14 cellular contexts compared by ENCODE assay signal in genomic region chr9:121852241-121852640, GRCh38.
DNase-seq lines count a peak whose midpoint lies in the region; ATAC-seq and TF ChIP-seq lines count a peak whose summit lies in the region.
"Had no signal": no experiment of that assay in that cellular context is flagged by ENCODE, and none has a peak within 500 bp of the region (broad histone marks: within the 10 kb centered on the region; RNA-seq: fewer than 3 reads in every experiment).

No MANE protein-coding gene starts in this region.

- DNase-seq in caudate nucleus (lab: John Stamatoyannopoulos, UW) (no peak), osteocyte (ENCODE audit: extremely low spot score, unreplicated experiment) (peak; percentile 15), thoracic aorta (ENCODE audit: low spot score) (no peak), HPDE6-E6E7 (ENCODE audit: extremely low spot score) (no peak)
- no peak for DNase-seq in activated CD4-positive, alpha-beta T cell treated with anti-CD3 and anti-CD28 coated beads, Interleukin-2, amount 10 ng/mL, durations not matched to agents 24 days and 14 days
- no peak for DNase-seq in stimulated activated CD4-positive, alpha-beta T cell treated with anti-CD3 and anti-CD28 coated beads, Interleukin-2, amount 100 ng/mL, for 24 hours
- DNase-seq: AML-193; Calu3; CD4-positive, CD25-positive, alpha-beta regulatory T cell; HCEC 1CT; NCI-H1436 treated with DMSO at 0.1 percent for 48 hours; NCI-H2081 treated with DMSO at 0.1 percent for 48 hours; NCI-H524 had no signal

- H3K4me1 Mint-ChIP-seq in osteocyte (ENCODE audit: unreplicated experiment): no peaks in the 10 kb centered on the region
- no peaks in the 10 kb centered on the region for H3K4me1 Mint-ChIP-seq in activated CD4-positive, alpha-beta T cell treated with anti-CD3 and anti-CD28 coated beads, Interleukin-2, amount 10 ng/mL, durations not matched to agents 24 days and 14 days
- H3K4me1 Mint-ChIP-seq: CD4-positive, CD25-positive, alpha-beta regulatory T cell had no signal

- no peaks in the 10 kb centered on the region for H3K27me3 ChIP-seq in thoracic aorta (replicated peaks; ENCODE audit: insufficient read depth)

- peaks cover 3% of the 10 kb centered on the region for H3K9me3 ChIP-seq in thoracic aorta

- peak overlapping the region; percentile 18; the same call in 1 of the 2 replicates for H3K27ac ChIP-seq in VCaP
- H3K27ac ChIP-seq in caudate nucleus (ENCODE audit: low read depth, low read length): peak overlapping the region; percentile 65
- peak overlapping the region; percentile 62 to 73 for H3K27ac ChIP-seq in thoracic aorta

- no peak for ATAC-seq in thoracic aorta (ENCODE audit: insufficient number of reproducible peaks, low FRiP score, low read depth)

- H3K27me3 Mint-ChIP-seq in osteocyte (ENCODE audit: unreplicated experiment): no peaks in the 10 kb centered on the region
- no peaks in the 10 kb centered on the region for H3K27me3 Mint-ChIP-seq in activated CD4-positive, alpha-beta T cell treated with anti-CD3 and anti-CD28 coated beads, Interleukin-2, amount 10 ng/mL, durations not matched to agents 24 days and 14 days
- H3K27me3 Mint-ChIP-seq: CD4-positive, CD25-positive, alpha-beta regulatory T cell had no signal

- H3K4me1 ChIP-seq in thoracic aorta (ENCODE audit: control insufficient read depth in 1 of 2, low read depth in 2 of 2): peaks cover 8 to 17% of the 10 kb centered on the region in 2 donors

- no peaks in the 10 kb centered on the region for H3K36me3 ChIP-seq in thoracic aorta

- no peak overlapping the region for H3K4me3 Mint-ChIP-seq in osteocyte (ENCODE audit: unreplicated experiment)
- no peak overlapping the region for H3K4me3 Mint-ChIP-seq in activated CD4-positive, alpha-beta T cell treated with anti-CD3 and anti-CD28 coated beads, Interleukin-2, amount 10 ng/mL, durations not matched to agents 24 days and 14 days
- H3K4me3 Mint-ChIP-seq: CD4-positive, CD25-positive, alpha-beta regulatory T cell had no signal

- peaks cover 11% of the 10 kb centered on the region for H3K9me3 Mint-ChIP-seq in osteocyte (ENCODE audit: unreplicated experiment)
- H3K9me3 Mint-ChIP-seq in activated CD4-positive, alpha-beta T cell treated with anti-CD3 and anti-CD28 coated beads, Interleukin-2, amount 10 ng/mL, durations not matched to agents 24 days and 14 days: no peaks in the 10 kb centered on the region

- H3K36me3 Mint-ChIP-seq in osteocyte (ENCODE audit: unreplicated experiment): peaks cover 7% of the 10 kb centered on the region
- no peaks in the 10 kb centered on the region for H3K36me3 Mint-ChIP-seq in activated CD4-positive, alpha-beta T cell treated with anti-CD3 and anti-CD28 coated beads, Interleukin-2, amount 10 ng/mL, durations not matched to agents 24 days and 14 days (ENCODE audit: low read depth)
- H3K36me3 Mint-ChIP-seq: CD4-positive, CD25-positive, alpha-beta regulatory T cell had no signal

- no peak overlapping the region for H3K4me3 ChIP-seq in thoracic aorta

- intact Hi-C loops in activated CD4-positive, alpha-beta T cell treated with anti-CD3 and anti-CD28 coated beads, Interleukin-2, amount 10 ng/mL, durations not matched to agents 24 days and 14 days (cut with micrococcal nuclease): no loop called here

- no peak overlapping the region for H3K27ac Mint-ChIP-seq in osteocyte (ENCODE audit: unreplicated experiment)
- H3K27ac Mint-ChIP-seq in activated CD4-positive, alpha-beta T cell treated with anti-CD3 and anti-CD28 coated beads, Interleukin-2, amount 10 ng/mL, durations not matched to agents 24 days and 14 days: no peak overlapping the region
- H3K27ac Mint-ChIP-seq: CD4-positive, CD25-positive, alpha-beta regulatory T cell had no signal

- TF ChIP-seq CTCF in VCaP (conservative IDR thresholded peaks at IDR 0.05) (no peak), osteocyte (IDR thresholded peaks at IDR 0.05) (no peak), thoracic aorta (IDR thresholded peaks at IDR 0.05) (no peak)
